In genomic region chr3:195259146-195259563, GRCh38 we compare ENCODE assay signal across 8 cellular contexts. TPM values are rescaled to one million over a fixed set of nuclear protein-coding genes. Genes with fewer than 3 reads are reported as not detected.
DNase-seq lines count a peak whose midpoint lies in the region; ATAC-seq and TF ChIP-seq lines count a peak whose summit lies in the region.

No MANE protein-coding gene starts in this region.

- H3K4me1 Mint-ChIP-seq in activated CD8-positive, alpha-beta memory T cell treated with anti-CD3 and anti-CD28 coated beads, Interleukin-2, amount 10 ng/mL, durations not matched to agents 7 days and 5 days: peaks cover 16% of the 10 kb centered on the region

- H3K9me3 Mint-ChIP-seq in activated CD8-positive, alpha-beta memory T cell treated with anti-CD3 and anti-CD28 coated beads, Interleukin-2, amount 10 ng/mL, durations not matched to agents 7 days and 5 days (ENCODE audit: low read depth): no peaks in the 10 kb centered on the region

- CTCF ChIA-PET in activated CD8-positive, alpha-beta memory T cell treated with anti-CD3 and anti-CD28 coated beads, Interleukin-2, amount 10 ng/mL, durations not matched to agents 7 days and 5 days (lab: Charles Lee): interaction anchor here (1.0 to 2.0 kb wide), 7 partner anchors 9 to 590 kb away, joined by 3 to 15 read pairs (median 4); partner anchors contain the start of genes LSG1 and XXYLT1

- peaks cover 4% of the 10 kb centered on the region for H3K4me1 ChIP-seq in thymus (ENCODE audit: control insufficient read depth, insufficient read depth, low read length)

- peak overlapping the region; percentile 56; the same call in 1 of the 2 replicates for H3K4me3 ChIP-seq in GM08714 (ENCODE audit: low read length)
- peak overlapping the region; percentile 34; the same call in 1 of the 2 replicates for H3K4me3 ChIP-seq in HL-60 (replicated peaks; ENCODE audit: insufficient read depth, low read length)
- peak overlapping the region; percentile 28 for H3K4me3 ChIP-seq in astrocyte of the cerebellum (ENCODE audit: low read depth, low read length)
- peak overlapping the region; percentile 55 for H3K4me3 ChIP-seq in thymus (ENCODE audit: low read length)

- no peak overlapping the region for H3K27ac Mint-ChIP-seq in activated CD8-positive, alpha-beta memory T cell treated with anti-CD3 and anti-CD28 coated beads, Interleukin-2, amount 10 ng/mL, durations not matched to agents 7 days and 5 days

- 80% methylated on average over 12 of the region's 12 CpGs for WGBS in thymus

- H3K4me3 Mint-ChIP-seq in activated CD8-positive, alpha-beta memory T cell treated with anti-CD3 and anti-CD28 coated beads, Interleukin-2, amount 10 ng/mL, durations not matched to agents 7 days and 5 days: no peak overlapping the region

- DNase-seq in HL-60 (ENCODE audit: low read depth in 1 of 2, low spot score in 1 of 2): no peak
- no peak for DNase-seq in astrocyte of the cerebellum (ENCODE audit: low read depth)
- no peak for DNase-seq in left lobe of liver (ENCODE audit: low spot score)
- no peak for DNase-seq in activated CD8-positive, alpha-beta memory T cell treated with anti-CD3 and anti-CD28 coated beads, Interleukin-2, amount 10 ng/mL, durations not matched to agents 7 days and 5 days
- DNase-seq in NCI-H1436 treated with DMSO at 0.1 percent for 48 hours (lab: John Stamatoyannopoulos, UW): no peak

- no peak for TF ChIP-seq CTCF in HL-60 (IDR thresholded peaks at IDR 0.05; ENCODE audit: insufficient read depth, low read length)
- TF ChIP-seq CTCF in astrocyte of the cerebellum (IDR thresholded peaks at IDR 0.05; ENCODE audit: low read depth, low read length, missing control alignments): no peak

- in situ Hi-C loops in astrocyte of the cerebellum (cut with HindIII; ENCODE audit: low sequenced_read_pairs): loop anchor here (5.0 kb wide), 2 partner anchors 137 to 577 kb away; no protein-coding TSS in a partner anchor

- H3K27me3 ChIP-seq in HL-60 (ENCODE audit: insufficient read depth, poor library complexity, severe bottlenecking): no peaks in the 10 kb centered on the region
- H3K27me3 ChIP-seq in thymus (ENCODE audit: control insufficient read depth, insufficient read depth): no peaks in the 10 kb centered on the region

- H3K27ac ChIP-seq in HL-60 (replicated peaks) (peak overlapping the region; percentile 91), thymus (ENCODE audit: low read depth) (peak overlapping the region; percentile 81)

- no peaks in the 10 kb centered on the region for H3K27me3 Mint-ChIP-seq in activated CD8-positive, alpha-beta memory T cell treated with anti-CD3 and anti-CD28 coated beads, Interleukin-2, amount 10 ng/mL, durations not matched to agents 7 days and 5 days

- ATAC-seq in left lobe of liver (peak; percentile 0), GM21737 (IDR thresholded peaks at IDR 0.05; ENCODE audit: unreplicated experiment) (no peak)
- no peak for ATAC-seq in activated CD8-positive, alpha-beta memory T cell treated with anti-CD3 and anti-CD28 coated beads, Interleukin-2, amount 10 ng/mL, durations not matched to agents 7 days and 5 days

- no peaks in the 10 kb centered on the region for H3K36me3 ChIP-seq in thymus (ENCODE audit: control insufficient read depth, insufficient read depth)

- H3K36me3 Mint-ChIP-seq in activated CD8-positive, alpha-beta memory T cell treated with anti-CD3 and anti-CD28 coated beads, Interleukin-2, amount 10 ng/mL, durations not matched to agents 7 days and 5 days: no peaks in the 10 kb centered on the region

- H3K9me3 ChIP-seq in thymus (ENCODE audit: control insufficient read depth): no peaks in the 10 kb centered on the region

RNA-seq across cellular contexts. Expression of gene XXYLT1, which starts 11.8 kb away (rescaled TPM):
- total RNA-seq in left lobe of liver: 2.8 TPM
- polyA plus RNA-seq in thymus: 5.8 TPM
- 1 to 10 TPM; 7.2 to 9.2 TPM for total RNA-seq in activated CD8-positive, alpha-beta memory T cell treated with anti-CD3 and anti-CD28 coated beads, Interleukin-2, amount 10 ng/mL, durations not matched to agents 7 days and 5 days
